ENCODE assay signal across 1 cellular context in genomic region chr17:45376606-45377005, GRCh38.
TF ChIP-seq lines count a peak whose summit lies in the region.

No MANE protein-coding gene starts in this region.

TF ChIP-seq in HepG2, 621 proteins besides CTCF, POLR2A, EP300 and RAD21:
- TF ChIP-seq TGIF2 (CRISPR knock-in tag; IDR thresholded peaks at IDR 0.05), result no peak
- TF ChIP-seq ZBTB42 (CRISPR knock-in tag; IDR thresholded peaks at IDR 0.05), result no peak
- TF ChIP-seq MAF1 (CRISPR knock-in tag; IDR thresholded peaks at IDR 0.05; ENCODE audit: borderline replicate concordance), result no peak
- no peak for TF ChIP-seq ZNF431 (CRISPR knock-in tag; IDR thresholded peaks at IDR 0.05; ENCODE audit: borderline replicate concordance, low read depth)
- TF ChIP-seq, protein P1, sequence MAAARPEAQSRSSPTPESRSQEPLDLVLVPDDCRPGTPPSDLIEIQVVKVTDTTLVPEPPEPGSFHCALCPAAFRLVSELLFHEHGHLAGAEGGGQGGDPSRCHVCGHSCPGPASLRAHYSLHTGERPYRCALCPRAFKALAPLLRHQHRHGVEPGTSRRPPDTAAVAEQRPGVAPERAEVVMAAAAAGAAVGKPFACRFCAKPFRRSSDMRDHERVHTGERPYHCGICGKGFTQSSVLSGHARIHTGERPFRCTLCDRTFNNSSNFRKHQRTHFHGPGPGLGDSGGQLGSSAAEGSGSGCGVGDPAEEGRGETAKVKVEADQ (CRISPR knock-in tag; IDR thresholded peaks at IDR 0.05; ENCODE audit: borderline replicate concordance), result no peak
- TF ChIP-seq ZNF562 (CRISPR knock-in tag; IDR thresholded peaks at IDR 0.05; ENCODE audit: borderline replicate concordance), result no peak
- TF ChIP-seq LBX2 (CRISPR knock-in tag; IDR thresholded peaks at IDR 0.05; ENCODE audit: borderline replicate concordance), result no peak
- no peak for TF ChIP-seq ZBTB26 (CRISPR knock-in tag; IDR thresholded peaks at IDR 0.05; ENCODE audit: borderline replicate concordance)
- TF ChIP-seq SMAD9 (CRISPR knock-in tag; IDR thresholded peaks at IDR 0.05), result no peak
- TF ChIP-seq SETDB1 (CRISPR knock-in tag; IDR thresholded peaks at IDR 0.05; ENCODE audit: borderline replicate concordance), result no peak
- TF ChIP-seq ZNF317 (CRISPR knock-in tag; IDR thresholded peaks at IDR 0.05), result no peak
- TF ChIP-seq ZNF20 (CRISPR knock-in tag; IDR thresholded peaks at IDR 0.05), result no peak
- TF ChIP-seq PHF8 (CRISPR knock-in tag; IDR thresholded peaks at IDR 0.05), result no peak
- TF ChIP-seq FOXO1 (CRISPR knock-in tag; IDR thresholded peaks at IDR 0.05), result no peak
- TF ChIP-seq ZSCAN5A (CRISPR knock-in tag; IDR thresholded peaks at IDR 0.05; ENCODE audit: borderline replicate concordance), result no peak
- TF ChIP-seq ZNF839 (CRISPR knock-in tag; IDR thresholded peaks at IDR 0.05; ENCODE audit: borderline replicate concordance), result no peak
- no peak for TF ChIP-seq ZBTB10 (CRISPR knock-in tag; IDR thresholded peaks at IDR 0.05; ENCODE audit: borderline replicate concordance)
